In the genomic region with DNA sequence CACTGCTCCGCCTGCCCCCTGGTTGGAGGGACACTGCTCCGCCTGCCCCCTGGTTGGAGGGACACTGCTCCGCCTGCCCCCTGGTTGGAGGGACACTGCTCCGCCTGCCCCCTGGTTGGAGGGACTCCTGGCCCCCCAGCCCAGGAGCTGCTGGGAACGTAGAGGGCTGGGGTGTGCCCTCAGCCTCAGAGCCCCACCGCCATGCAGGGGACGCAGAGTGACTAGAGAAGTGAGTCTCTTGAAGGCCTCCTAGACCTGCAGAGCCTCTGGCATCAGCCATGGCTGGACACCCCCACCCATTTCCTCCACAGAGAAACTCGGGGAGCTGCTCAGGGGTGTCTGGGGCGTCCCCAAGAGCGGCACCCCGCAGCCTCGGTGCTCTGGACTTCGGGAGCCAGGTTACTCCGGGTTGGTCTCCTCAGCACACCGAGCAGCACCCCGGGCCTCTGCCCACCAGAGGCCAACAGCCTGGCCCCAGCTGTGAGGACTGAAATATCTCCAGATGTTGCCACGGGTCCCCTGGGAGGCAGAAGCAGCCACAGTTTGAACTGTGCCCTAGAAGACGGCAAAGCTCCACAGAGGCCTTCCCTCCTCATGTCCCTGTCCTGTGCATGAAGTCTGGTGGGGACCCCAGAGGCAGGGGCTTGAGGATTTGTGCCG, we compare ENCODE assay signal across 20 cellular contexts.
DNase-seq lines count a peak whose midpoint lies in the region; ATAC-seq, FAIRE-seq and TF ChIP-seq lines count a peak whose summit lies in the region.
"Had no signal": no experiment of that assay in that cellular context is flagged by ENCODE, and none has a peak within 500 bp of the region (broad histone marks: within the 10 kb centered on the region; RNA-seq: fewer than 3 reads in every experiment).

No MANE protein-coding gene starts in this region.

- BruUV-seq in HepG2 (replicated peaks; lab: Mats Ljungman, UMichigan) = no TSS peak

- H3K9me2 ChIP-seq in hepatocyte (replicated peaks; ENCODE audit: insufficient read depth) = no peaks in the 10 kb centered on the region

- intact Hi-C loops in HepG2 (cut with micrococcal nuclease; ENCODE audit: unreplicated experiment) (no loop called here), right lobe of liver (cut with DNase I) (no loop called here)

- H2AFZ ChIP-seq in HepG2 (ENCODE audit: low read length) (no peak overlapping the region), hepatocyte (no peak overlapping the region)

- no peak for TF ChIP-seq CTCF in liver (IDR thresholded peaks at IDR 0.05; ENCODE audit: low read depth, low read length, missing input control)
- no peak for TF ChIP-seq CTCF in HepG2 (CRISPR knock-in tag; IDR thresholded peaks at IDR 0.05)
- TF ChIP-seq CTCF in right lobe of liver (IDR thresholded peaks at IDR 0.05) = no peak
- no peak for TF ChIP-seq CTCF in hepatocyte (IDR thresholded peaks at IDR 0.05; ENCODE audit: poor library complexity)

- TF ChIP-seq EP300 in HepG2 (IDR thresholded peaks at IDR 0.05; ENCODE audit: low read depth in 2 of 2, low read length in 2 of 2) (no peak), HepG2 (CRISPR knock-in tag; IDR thresholded peaks at IDR 0.05; ENCODE audit: borderline replicate concordance) (no peak)

- H3K9me3 ChIP-seq in liver (ENCODE audit: control insufficient read depth in 4 of 4, low read length in 3 of 4) (no peaks in the 10 kb centered on the region), HepG2 (ENCODE audit: low read length) (no peaks in the 10 kb centered on the region), right lobe of liver (no peaks in the 10 kb centered on the region), hepatocyte (ENCODE audit: low read depth) (no peaks in the 10 kb centered on the region)

- H3K4me1 ChIP-seq in liver (ENCODE audit: control insufficient read depth in 4 of 4, insufficient read depth in 4 of 4, low read length in 3 of 4) (peaks cover 0 to 12% (median 7%) of the 10 kb centered on the region in 4 donors), HepG2 (ENCODE audit: insufficient read depth, low read length) (peaks cover 10% of the 10 kb centered on the region), right lobe of liver (no peaks in the 10 kb centered on the region), hepatocyte (ENCODE audit: insufficient read depth) (no peaks in the 10 kb centered on the region)

- 47% methylated on average over 17 of the region's 19 CpGs for WGBS in liver
- WGBS in HepG2 (ENCODE audit: low lambda C conversion rate) = 98% methylated on average over 8 of the region's 19 CpGs
- no CpG with 5 or more reads among the region's 19 CpGs for WGBS in right lobe of liver (ENCODE audit: insufficient coverage, low coverage, low lambda C conversion rate, missing lambda C conversion rate)
- 92% methylated on average over 16 of the region's 19 CpGs for WGBS in hepatocyte (ENCODE audit: low lambda C conversion rate, missing lambda C conversion rate)

- ATAC-seq in HepG2 (no peak), right lobe of liver (peak; percentile 35 to 76 (median 73))
- ATAC-seq: PC-3 had no signal

- H3K4me3 ChIP-seq in liver (ENCODE audit: low read depth in 1 of 3, low read length in 3 of 3) (peak overlapping the region; percentile 39 to 71 (median 70)), HepG2 (replicated peaks in 1 of 3; ENCODE audit: insufficient read depth in 1 of 3, low read depth in 2 of 3, low read length in 3 of 3) (no peak overlapping the region), right lobe of liver (peak overlapping the region; percentile 35 to 64 (median 59)), hepatocyte (no peak overlapping the region)

- H3K36me3 ChIP-seq in liver (ENCODE audit: control insufficient read depth in 4 of 4, insufficient read depth in 3 of 4, low read depth in 1 of 4, low read length in 3 of 4) (no peaks in the 10 kb centered on the region), HepG2 (replicated peaks in 1 of 2; ENCODE audit: control insufficient read depth in 1 of 2, insufficient read depth in 2 of 2, low read length in 2 of 2) (no peaks in the 10 kb centered on the region), right lobe of liver (no peaks in the 10 kb centered on the region), hepatocyte (replicated peaks; ENCODE audit: insufficient read depth, low read depth) (no peaks in the 10 kb centered on the region)

- no peak for FAIRE-seq in HepG2 (lab: Jason Lieb, UNC)
- FAIRE-seq: H54 had no signal

- TF ChIP-seq RAD21 in liver (IDR thresholded peaks at IDR 0.05) (no peak), HepG2 (CRISPR knock-in tag; IDR thresholded peaks at IDR 0.05) (no peak)

- POLR2A ChIA-PET in HepG2 (lab: Yijun Ruan, JAX) = no interaction called here

- H3K4me2 ChIP-seq in HepG2 (ENCODE audit: low read depth, low read length) (no peak overlapping the region), hepatocyte (no peak overlapping the region)

- H3K79me2 ChIP-seq in HepG2 (ENCODE audit: insufficient read depth, low read length) (no peaks in the 10 kb centered on the region), hepatocyte (no peaks in the 10 kb centered on the region)

- TF ChIP-seq POLR2A in HepG2 (IDR thresholded peaks at IDR 0.05; ENCODE audit: insufficient read depth in 1 of 2, low read depth in 2 of 2, low read length in 2 of 2) (no peak), right lobe of liver (IDR thresholded peaks at IDR 0.05) (peak; percentile 13)

- no peaks in the 10 kb centered on the region for H4K20me1 ChIP-seq in HepG2 (ENCODE audit: insufficient read depth, low read length)
- no peaks in the 10 kb centered on the region for H4K20me1 ChIP-seq in hepatocyte (ENCODE audit: insufficient read depth, poor library complexity, severe bottlenecking)

- in situ Hi-C loops in HepG2 (cut with HindIII; ENCODE audit: extremely low pct_ligation_motif_present, low pct_unique_long_range_greater_than_20kb) = no loop called here

- H3K27me3 ChIP-seq in liver (ENCODE audit: control insufficient read depth in 4 of 4, insufficient read depth in 4 of 4, low read length in 3 of 4) (no peaks in the 10 kb centered on the region), HepG2 (ENCODE audit: control insufficient read depth in 1 of 2, insufficient read depth in 2 of 2, low read length in 2 of 2) (no peaks in the 10 kb centered on the region; a peak in 1 of 5 replicates), right lobe of liver (no peaks in the 10 kb centered on the region), hepatocyte (no peaks in the 10 kb centered on the region)

- CTCF ChIA-PET in HepG2 (lab: Yijun Ruan, JAX; ENCODE audit: low intra/inter-chr PET ratio, low total read pairs) = no interaction called here

- H3K9ac ChIP-seq in liver (ENCODE audit: low read depth in 1 of 2, low read length in 2 of 2) (peak overlapping the region in 1 of 2 donors; percentile 86), HepG2 (ENCODE audit: insufficient read depth, low read depth, low read length) (no peak overlapping the region)

- H3K27ac ChIP-seq in liver (ENCODE audit: low read depth in 1 of 2, low read length in 2 of 2) (peak overlapping the region; percentile 28 to 44), HepG2 (ENCODE audit: extremely low read length, insufficient read depth, low read length) (no peak overlapping the region), right lobe of liver (peak overlapping the region in 2 of 3 donors; percentile 75 to 94), hepatocyte (no peak overlapping the region)
- H3K27ac ChIP-seq: RWPE1 had no signal

- DNase-seq in HepG2 (ENCODE audit: low spot score) (no peak), epidermal melanocyte (ENCODE audit: insufficient read length, low spot score) (peak; percentile 91), right lobe of liver (peak in 2 of 3 donors; percentile 80 to 82), hepatocyte (ENCODE audit: low spot score) (no peak), NCI-H1092 treated with DMSO at 0.1 percent for 48 hours (lab: John Stamatoyannopoulos, UW) (no peak)
- DNase-seq in activated CD8-positive, alpha-beta memory T cell treated with anti-CD3 and anti-CD28 coated beads, Interleukin-2, amount 50 U/mL, for 4 hours = no peak
- no peak for DNase-seq in activated naive CD4-positive, alpha-beta T cell treated with anti-CD3 and anti-CD28 coated beads, Interleukin-2, amount 50 U/mL, for 16 hours
- DNase-seq: 8988T, C1 segment of cervical spinal cord, HFFc6, KG1, NCI-H1105 treated with DMSO at 0.1 percent for 48 hours, NCI-H187, NCI-H2171, NCI-H446 treated with DMSO at 0.1 percent for 48 hours, NCI-H748 treated with DMSO at 0.1 percent for 48 hours, PC-3 had no signal

TF ChIP-seq in HepG2, 621 proteins besides CTCF, POLR2A, EP300 and RAD21:
- TF ChIP-seq ZNF207 (IDR thresholded peaks at IDR 0.05; ENCODE audit: borderline replicate concordance) = no peak

Comparison
In these comparisons a context has a peak if more than half of its experiments do, and no peak if none do; other contexts are left out.
1. H3K27ac ChIP-seq: peak in liver (2 of 2) and right lobe of liver (2 of 3); none in HepG2 (single experiment) and hepatocyte (single experiment).
2. H3K4me3 ChIP-seq: peak in liver (3 of 3) and right lobe of liver (3 of 3); none in HepG2 (0 of 3) and hepatocyte (single experiment).
3. DNase-seq: peak in epidermal melanocyte (single experiment) and right lobe of liver (2 of 3); none in HepG2 (single experiment), activated CD8-positive, alpha-beta memory T cell treated with anti-CD3 and anti-CD28 coated beads, Interleukin-2, amount 50 U/mL, for 4 hours (single experiment), activated naive CD4-positive, alpha-beta T cell treated with anti-CD3 and anti-CD28 coated beads, Interleukin-2, amount 50 U/mL, for 16 hours (single experiment), hepatocyte (single experiment) and NCI-H1092 treated with DMSO at 0.1 percent for 48 hours (single experiment).